In genomic region chr21:42547906-42548365, GRCh38 we compare ENCODE assay signal across 27 cellular contexts. TPM values are rescaled to one million over a fixed set of nuclear protein-coding genes. Genes with fewer than 3 reads are reported as not detected.
"Had no signal": no experiment of that assay in that cellular context is flagged by ENCODE, and none has a peak within 500 bp of the region (broad histone marks: within the 10 kb centered on the region; RNA-seq: fewer than 3 reads in every experiment).

No MANE protein-coding gene starts in this region.

- H3K27me3 ChIP-seq: ascending aorta, body of pancreas had no signal

- DNase-seq: activated CD4-positive, alpha-beta T cell treated with anti-CD3 and anti-CD28 coated beads for 48 hours; activated CD4-positive, alpha-beta T cell treated with anti-CD3 and anti-CD28 coated beads, Interleukin-2, amount 50 U/mL, for 4 hours; activated CD4-positive, CD25-positive, alpha-beta regulatory T cell treated with anti-CD3 and anti-CD28 coated beads, Interleukin-2, amount 50 U/mL, for 72 hours; activated CD8-positive, alpha-beta memory T cell treated with anti-CD3 and anti-CD28 coated beads, Interleukin-2, amount 10 ng/mL, durations not matched to agents 7 days and 5 days; activated effector memory CD4-positive, alpha-beta T cell treated with Interleukin-2 at 50 U/mL for 16 hours; activated naive CD4-positive, alpha-beta T cell; activated T-cell treated with anti-CD3 and anti-CD28 coated beads, Interleukin-2, amount 50 U/mL, for 24 hours; body of pancreas; Kasumi-1; KBM-7; NCI-H1048; NCI-H146; NCI-H187 treated with DMSO at 0.1 percent for 48 hours; NCI-H2081 treated with DMSO at 0.1 percent for 48 hours; NCI-H2171; NCI-H226; NCI-H510A; NCI-H526 treated with DMSO at 0.1 percent for 48 hours; NCI-H82; RPMI8226; T-cell had no signal

- H3K27ac Mint-ChIP-seq: activated CD8-positive, alpha-beta memory T cell treated with anti-CD3 and anti-CD28 coated beads, Interleukin-2, amount 10 ng/mL, durations not matched to agents 7 days and 5 days; activated naive CD4-positive, alpha-beta T cell treated with anti-CD3 and anti-CD28 coated beads, Interleukin-2, amount 50 U/mL, for 24 hours; activated T-helper 1 cell treated with anti-CD3 and anti-CD28 coated beads, Interleukin-12 subunit alpha, Interleukin-12 subunit beta, Interleukin-2, Interleukin-4 antibody, amounts not matched to agents 30 ng/mL and 10 ng/mL and 1 ng/mL, durations not matched to agents 14 hours and 24 hours and 36 hours; T-cell had no signal

- H3K9me3 ChIP-seq: ascending aorta, body of pancreas had no signal

- H3K27ac ChIP-seq: ascending aorta, body of pancreas, SK-N-MC had no signal

- H3K27me3 Mint-ChIP-seq: activated CD8-positive, alpha-beta memory T cell treated with anti-CD3 and anti-CD28 coated beads, Interleukin-2, amount 10 ng/mL, durations not matched to agents 7 days and 5 days; activated naive CD4-positive, alpha-beta T cell treated with anti-CD3 and anti-CD28 coated beads, Interleukin-2, amount 50 U/mL, for 24 hours; activated T-cell treated with anti-CD3 and anti-CD28 coated beads, Interleukin-2, amount 50 U/mL, for 24 hours; T-cell had no signal

- H3K4me1 ChIP-seq: ascending aorta, body of pancreas had no signal

- H3K4me1 Mint-ChIP-seq: activated naive CD4-positive, alpha-beta T cell treated with anti-CD3 and anti-CD28 coated beads, Interleukin-2, amount 50 U/mL, for 24 hours had no signal

- ATAC-seq: activated CD8-positive, alpha-beta memory T cell treated with anti-CD3 and anti-CD28 coated beads, Interleukin-2, amount 10 ng/mL, durations not matched to agents 7 days and 5 days; body of pancreas; Right ventricle myocardium inferior; T-cell had no signal

- H3K4me3 Mint-ChIP-seq: activated CD8-positive, alpha-beta memory T cell treated with anti-CD3 and anti-CD28 coated beads, Interleukin-2, amount 10 ng/mL, durations not matched to agents 7 days and 5 days; activated naive CD4-positive, alpha-beta T cell treated with anti-CD3 and anti-CD28 coated beads, Interleukin-2, amount 50 U/mL, for 24 hours; activated T-cell treated with anti-CD3 and anti-CD28 coated beads, Interleukin-2, amount 50 U/mL, for 24 hours; activated T-helper 1 cell treated with anti-CD3 and anti-CD28 coated beads, Interleukin-12 subunit alpha, Interleukin-12 subunit beta, Interleukin-2, Interleukin-4 antibody, amounts not matched to agents 30 ng/mL and 10 ng/mL and 1 ng/mL, durations not matched to agents 14 hours and 24 hours and 36 hours; T-cell had no signal

- H3K9me3 Mint-ChIP-seq: activated naive CD4-positive, alpha-beta T cell treated with anti-CD3 and anti-CD28 coated beads, Interleukin-2, amount 50 U/mL, for 24 hours; activated T-cell treated with anti-CD3 and anti-CD28 coated beads, Interleukin-2, amount 50 U/mL, for 24 hours; activated T-helper 1 cell treated with anti-CD3 and anti-CD28 coated beads, Interleukin-12 subunit alpha, Interleukin-12 subunit beta, Interleukin-2, Interleukin-4 antibody, amounts not matched to agents 30 ng/mL and 10 ng/mL and 1 ng/mL, durations not matched to agents 14 hours and 24 hours and 36 hours; T-cell had no signal

- H3K4me3 ChIP-seq: ascending aorta, body of pancreas, SK-N-MC had no signal

RNA-seq across cellular contexts. Expression of gene RSPH1, which starts 51.9 kb away (rescaled TPM):
- total RNA-seq: activated CD8-positive, alpha-beta memory T cell treated with anti-CD3 and anti-CD28 coated beads, Interleukin-2, amount 10 ng/mL, durations not matched to agents 7 days and 5 days; activated T-helper 1 cell treated with anti-CD3 and anti-CD28 coated beads, Interleukin-12 subunit alpha, Interleukin-12 subunit beta, Interleukin-2, Interleukin-4 antibody, amounts not matched to agents 30 ng/mL and 10 ng/mL and 1 ng/mL, durations not matched to agents 14 hours and 24 hours and 36 hours; ascending aorta; Right ventricle myocardium inferior; T-helper 2 cell treated with Interferon-gamma antibody and Interleukin-4, amounts not matched to agents 100 ng/mL and 5 ng/mL, for 36 hours had no signal
